In genomic region chr14:50573862-50574261, GRCh38 we compare ENCODE assay signal across 16 cellular contexts.
"Had no signal": no experiment of that assay in that cellular context is flagged by ENCODE, and none has a peak within 500 bp of the region (broad histone marks: within the 10 kb centered on the region; RNA-seq: fewer than 3 reads in every experiment).

No MANE protein-coding gene starts in this region.

- H2AFZ ChIP-seq: parathyroid adenoma had no signal

- H3K9me3 ChIP-seq: colonic mucosa had no signal

- DNase-seq: activated CD4-positive, alpha-beta T cell treated with anti-CD3 and anti-CD28 coated beads, Interleukin-2, amount 50 U/mL, for 1 hour; activated CD8-positive, alpha-beta T cell treated with anti-CD3 and anti-CD28 coated beads, Interleukin-2, amount 10 ng/mL, durations not matched to agents 7 days and 5 days; activated naive CD8-positive, alpha-beta T cell treated with anti-CD3 and anti-CD28 coated beads for 36 hours; colonic mucosa; immature natural killer cell; kidney glomerular epithelial cell; left ventricle myocardium superior; nephron progenitor cell; right cardiac atrium; stimulated activated CD4-positive, alpha-beta T cell treated with anti-CD3 and anti-CD28 coated beads, Interleukin-12 subunit alpha, Interleukin-12 subunit beta, amount 100 ng/mL, for 4 hours; stimulated activated naive CD8-positive, alpha-beta T cell treated with anti-CD3 and anti-CD28 coated beads, Interleukin-15, amount 100 ng/mL, for 72 hours; SW 1271; tibial artery had no signal

- H3K4me1 ChIP-seq: colonic mucosa, parathyroid adenoma, tibial artery had no signal

- H3K36me3 ChIP-seq: colonic mucosa had no signal

- H3K9ac ChIP-seq: parathyroid adenoma had no signal

- H3K27me3 ChIP-seq: colonic mucosa, tibial artery had no signal

- H3K4me3 ChIP-seq: colonic mucosa, tibial artery had no signal

- H3K27ac ChIP-seq: colonic mucosa, parathyroid adenoma, tibial artery, VCaP had no signal

- ATAC-seq: activated CD4-positive, CD25-positive, alpha-beta regulatory T cell treated with anti-CD3 and anti-CD28 coated beads, Interleukin-2, amount 50 U/mL, for 24 hours; activated CD8-positive, alpha-beta T cell treated with anti-CD3 and anti-CD28 coated beads, Interleukin-2, amount 10 ng/mL, durations not matched to agents 7 days and 5 days; left ventricle myocardium superior; right cardiac atrium; stimulated activated naive CD8-positive, alpha-beta T cell treated with anti-CD3 and anti-CD28 coated beads, Interleukin-15, amount 100 ng/mL, for 72 hours had no signal
